Comparison of ENCODE assay signal across 8 cellular contexts in genomic region chr11:68038718-68039525, GRCh38. TPM values are rescaled to one million over a fixed set of nuclear protein-coding genes. Genes with fewer than 3 reads are reported as not detected.
DNase-seq lines count a peak whose midpoint lies in the region; ATAC-seq and TF ChIP-seq lines count a peak whose summit lies in the region.

TSS of gene TCIRG1 (plus strand) at chr11:68039025. CDS start at chr11:68041272, 2,247 bp downstream.

- H2BK15ac ChIP-seq in H9 (ENCODE audit: low read depth, low read length): no peak within 1 kb of the TSS

- peak within 1 kb of the TSS; percentile 12 for H3K4me2 ChIP-seq in H9 (ENCODE audit: insufficient read depth, insufficient read length, low read length)

- no peak within 1 kb of the TSS for H4K91ac ChIP-seq in H9 (ENCODE audit: insufficient read length, low read depth, low read length)

- peak within 1 kb of the TSS; percentile 90 for H3K27ac ChIP-seq in CD4-positive, alpha-beta memory T cell (ENCODE audit: low read depth, low read length)
- H3K27ac ChIP-seq in H9 (ENCODE audit: insufficient read length, low read depth, low read length) (no peak within 1 kb of the TSS), Peyer's patch (peak within 1 kb of the TSS; percentile 86 to 93 (median 90))

- no peak within 1 kb of the TSS for H2BK12ac ChIP-seq in H9 (ENCODE audit: insufficient read length, low read depth, low read length)

- H3K56ac ChIP-seq in H9 (ENCODE audit: insufficient read length, low read depth, low read length): no peak within 1 kb of the TSS

- POLR2A ChIA-PET in CD4-positive, alpha-beta memory T cell (lab: Charles Lee; ENCODE audit: partially characterized antibody): interaction anchor here (0.7 to 5.6 kb wide), 5 partner anchors 8 to 41 kb away, joined by 3 to 34 read pairs (median 3); partner anchors contain the start of genes NDUFS8 and UNC93B1

- no peak within 1 kb of the TSS for H2AK5ac ChIP-seq in H9 (ENCODE audit: insufficient read length, low read length)

- no CpG with 5 or more reads among the region's 51 CpGs for WGBS in H9 (ENCODE audit: extremely low coverage, insufficient read length, low lambda C conversion rate)

- no peak within 1 kb of the TSS for H2AFZ ChIP-seq in H9 (ENCODE audit: low read length)

- no peaks in the 10 kb centered on the region for H3K79me2 ChIP-seq in H9 (ENCODE audit: insufficient read depth, low read length)

- peak; percentile 26 to 53 (median 44) for DNase-seq in CD4-positive, alpha-beta memory T cell
- DNase-seq in H9 (peak; percentile 90), Peyer's patch (peak; percentile 79 to 94 (median 93)), fibroblast of the aortic adventitia (ENCODE audit: low read depth) (peak; percentile 77), natural killer cell (no peak), superior temporal gyrus (ENCODE audit: extremely low spot score) (peak; percentile 21), middle frontal gyrus (ENCODE audit: extremely low spot score, low spot score) (no peak)
- peak; percentile 50 for DNase-seq in activated T-helper 2 cell treated with anti-CD3 and anti-CD28 coated beads, Interferon-gamma antibody, Interleukin-2, Interleukin-4, amounts not matched to agents 10 μg/mL and 5 μg/mL and 100 μg/mL, durations not matched to agents 14 hours and 24 hours and 36 hours (ENCODE audit: low spot score)

- H3K23ac ChIP-seq in H9 (ENCODE audit: insufficient read length, low read depth, low read length): no peak within 1 kb of the TSS

- H2BK5ac ChIP-seq in H9 (ENCODE audit: insufficient read length, low read length): no peak within 1 kb of the TSS

- no peak within 1 kb of the TSS for H2BK20ac ChIP-seq in H9 (ENCODE audit: low read depth, low read length, poor library complexity, severe bottlenecking)

- H3K27me3 ChIP-seq in CD4-positive, alpha-beta memory T cell (ENCODE audit: insufficient read depth, low read length): no peaks in the 10 kb centered on the region
- no peaks in the 10 kb centered on the region for H3K27me3 ChIP-seq in H9 (ENCODE audit: insufficient read depth, low read length)
- no peaks in the 10 kb centered on the region for H3K27me3 ChIP-seq in Peyer's patch

- no peaks in the 10 kb centered on the region for H3K9me3 ChIP-seq in CD4-positive, alpha-beta memory T cell (ENCODE audit: control insufficient read depth in 1 of 2, low read length in 2 of 2)
- H3K9me3 ChIP-seq in H9 (ENCODE audit: control insufficient read depth, low read depth, low read length) (no peaks in the 10 kb centered on the region), Peyer's patch (no peaks in the 10 kb centered on the region)

- no peaks in the 10 kb centered on the region for H3K27me3 Mint-ChIP-seq in CD4-positive, alpha-beta memory T cell
- H3K27me3 Mint-ChIP-seq in H9 (ENCODE audit: low read depth) (no peaks in the 10 kb centered on the region), natural killer cell (ENCODE audit: low read depth in 2 of 2) (no peaks in the 10 kb centered on the region)
- H3K27me3 Mint-ChIP-seq in activated T-helper 2 cell treated with anti-CD3 and anti-CD28 coated beads, Interferon-gamma antibody, Interleukin-2, Interleukin-4, amounts not matched to agents 10 μg/mL and 5 μg/mL and 100 μg/mL, durations not matched to agents 14 hours and 24 hours and 36 hours (ENCODE audit: low read depth): no peaks in the 10 kb centered on the region

- H4K5ac ChIP-seq in H9 (ENCODE audit: insufficient read length, low read depth, low read length): no peak within 1 kb of the TSS

- peaks cover 5% of the 10 kb centered on the region for H3K36me3 ChIP-seq in CD4-positive, alpha-beta memory T cell (ENCODE audit: insufficient read depth, low read length)
- H3K36me3 ChIP-seq in Peyer's patch: peaks cover 0 to 24% (median 0%) of the 10 kb centered on the region in 3 donors

- no peaks in the 10 kb centered on the region for H3K23me2 ChIP-seq in H9 (ENCODE audit: insufficient read length, low read depth, low read length, poor library complexity, severe bottlenecking)

- H3K79me1 ChIP-seq in H9 (ENCODE audit: insufficient read depth, low read depth, low read length, poor library complexity, severe bottlenecking): no peaks in the 10 kb centered on the region

- intact Hi-C loops in CD4-positive, alpha-beta memory T cell (cut with micrococcal nuclease): loop anchor here (1.0 to 10.0 kb wide), 2 partner anchors 9 to 166 kb away; partner anchors contain the start of gene NDUFS8
- intact Hi-C loops in activated T-helper 2 cell treated with anti-CD3 and anti-CD28 coated beads, Interferon-gamma antibody, Interleukin-2, Interleukin-4, amounts not matched to agents 10 μg/mL and 5 μg/mL and 100 μg/mL, durations not matched to agents 14 hours and 24 hours and 36 hours (cut with micrococcal nuclease): loop anchor here (10.0 kb wide), 1 partner anchor 176 kb away; the partner anchor contains the start of gene KMT5B
- intact Hi-C loops in natural killer cell (cut with micrococcal nuclease): no loop called here

- peaks cover 41% of the 10 kb centered on the region for H3K4me1 ChIP-seq in CD4-positive, alpha-beta memory T cell (ENCODE audit: insufficient read depth, low read length)
- no peaks in the 10 kb centered on the region; the same call in 1 of the 2 replicates for H3K4me1 ChIP-seq in H9 (ENCODE audit: insufficient read depth, low read length)
- peaks cover 5 to 58% (median 24%) of the 10 kb centered on the region in 4 donors for H3K4me1 ChIP-seq in Peyer's patch

- no peak within 1 kb of the TSS for H3K4ac ChIP-seq in H9 (ENCODE audit: low read depth, low read length)

- H2BK120ac ChIP-seq in H9 (ENCODE audit: low read depth, low read length, poor library complexity, severe bottlenecking): no peak within 1 kb of the TSS

- no peaks in the 10 kb centered on the region for H4K20me1 ChIP-seq in H9 (ENCODE audit: control insufficient read depth, insufficient read depth, insufficient read length)

- peak; percentile 95 to 98 for TF ChIP-seq POLR2A in Peyer's patch (IDR thresholded peaks at IDR 0.05)

- no peak within 1 kb of the TSS for H3K18ac ChIP-seq in H9 (ENCODE audit: insufficient read length, low read depth, low read length)

- peak within 1 kb of the TSS; percentile 86 to 94 (median 92) for H3K4me3 Mint-ChIP-seq in CD4-positive, alpha-beta memory T cell
- H3K4me3 Mint-ChIP-seq in H9 (peak within 1 kb of the TSS; percentile 49 to 66; a peak in 4 of 5 replicates), natural killer cell (peak within 1 kb of the TSS; percentile 91)
- H3K4me3 Mint-ChIP-seq in activated T-helper 2 cell treated with anti-CD3 and anti-CD28 coated beads, Interferon-gamma antibody, Interleukin-2, Interleukin-4, amounts not matched to agents 10 μg/mL and 5 μg/mL and 100 μg/mL, durations not matched to agents 14 hours and 24 hours and 36 hours (ENCODE audit: low read depth): peak within 1 kb of the TSS; percentile 93

- H3K36me3 Mint-ChIP-seq in CD4-positive, alpha-beta memory T cell: peaks cover 0 to 9% of the 10 kb centered on the region in 2 donors
- H3K36me3 Mint-ChIP-seq in H9 (ENCODE audit: insufficient read depth in 1 of 3, low read depth in 3 of 3) (peaks cover 4 to 17% (median 7%) of the 10 kb centered on the region in 3 experiments; a peak in 5 of 7 replicates), natural killer cell (no peaks in the 10 kb centered on the region)
- peaks cover 11% of the 10 kb centered on the region for H3K36me3 Mint-ChIP-seq in activated T-helper 2 cell treated with anti-CD3 and anti-CD28 coated beads, Interferon-gamma antibody, Interleukin-2, Interleukin-4, amounts not matched to agents 10 μg/mL and 5 μg/mL and 100 μg/mL, durations not matched to agents 14 hours and 24 hours and 36 hours (ENCODE audit: low read depth)

- no peak within 1 kb of the TSS for H4K8ac ChIP-seq in H9 (replicated peaks; ENCODE audit: insufficient read length, low read depth, low read length)

- peaks cover 9 to 41% (median 25%) of the 10 kb centered on the region in 4 donors for H3K4me1 Mint-ChIP-seq in CD4-positive, alpha-beta memory T cell
- H3K4me1 Mint-ChIP-seq in H9: peaks cover 7 to 9% of the 10 kb centered on the region in 2 experiments
- H3K4me1 Mint-ChIP-seq in activated T-helper 2 cell treated with anti-CD3 and anti-CD28 coated beads, Interferon-gamma antibody, Interleukin-2, Interleukin-4, amounts not matched to agents 10 μg/mL and 5 μg/mL and 100 μg/mL, durations not matched to agents 14 hours and 24 hours and 36 hours (ENCODE audit: low read depth): peaks cover 11% of the 10 kb centered on the region
- H3K4me1 Mint-ChIP-seq in natural killer cell: peaks cover 31 to 46% of the 10 kb centered on the region in 2 donors

- no peak within 1 kb of the TSS for H3K14ac ChIP-seq in H9 (ENCODE audit: insufficient read depth, low read length)

- H3T11ph ChIP-seq in H9 (ENCODE audit: low read length): no peak within 1 kb of the TSS

- H3K4me3 ChIP-seq in CD4-positive, alpha-beta memory T cell (ENCODE audit: low read length in 2 of 2): peak within 1 kb of the TSS; percentile 85 to 92
- peak within 1 kb of the TSS; percentile 67 to 91 (median 84) for H3K4me3 ChIP-seq in Peyer's patch
- peak within 1 kb of the TSS; percentile 79 for H3K4me3 ChIP-seq in fibroblast of the aortic adventitia (ENCODE audit: low read depth, low read length)

- H3K9ac ChIP-seq in H9 (ENCODE audit: extremely low read depth, insufficient read length, low read length): no peak within 1 kb of the TSS

- H3K27ac Mint-ChIP-seq in CD4-positive, alpha-beta memory T cell: peak within 1 kb of the TSS; percentile 90 to 97 (median 96)
- H3K27ac Mint-ChIP-seq in H9 (peak within 1 kb of the TSS; percentile 39 to 92 (median 72); a peak in 2 of 7 replicates), natural killer cell (peak within 1 kb of the TSS; percentile 97 to 99)
- H3K27ac Mint-ChIP-seq in activated T-helper 2 cell treated with anti-CD3 and anti-CD28 coated beads, Interferon-gamma antibody, Interleukin-2, Interleukin-4, amounts not matched to agents 10 μg/mL and 5 μg/mL and 100 μg/mL, durations not matched to agents 14 hours and 24 hours and 36 hours: peak within 1 kb of the TSS; percentile 89

- peak; percentile 39 to 42 (median 40) for ATAC-seq in natural killer cell

- CTCF ChIA-PET in CD4-positive, alpha-beta memory T cell (lab: Charles Lee; ENCODE audit: partially characterized antibody): no interaction called here

- TF ChIP-seq CTCF in H9 (conservative IDR thresholded peaks at IDR 0.05) (no peak), Peyer's patch (IDR thresholded peaks at IDR 0.05) (peak in 4 of 6 experiments; percentile 16 to 42 (median 32)), fibroblast of the aortic adventitia (IDR thresholded peaks at IDR 0.05; ENCODE audit: insufficient read depth, low read length) (no peak), natural killer cell (IDR thresholded peaks at IDR 0.05) (no peak)

- H3K9me3 Mint-ChIP-seq in CD4-positive, alpha-beta memory T cell: no peaks in the 10 kb centered on the region
- H3K9me3 Mint-ChIP-seq in H9: no peaks in the 10 kb centered on the region
- H3K9me3 Mint-ChIP-seq in activated T-helper 2 cell treated with anti-CD3 and anti-CD28 coated beads, Interferon-gamma antibody, Interleukin-2, Interleukin-4, amounts not matched to agents 10 μg/mL and 5 μg/mL and 100 μg/mL, durations not matched to agents 14 hours and 24 hours and 36 hours: no peaks in the 10 kb centered on the region
- no peaks in the 10 kb centered on the region for H3K9me3 Mint-ChIP-seq in natural killer cell

RNA-seq across cellular contexts. Expression of gene TCIRG1, which starts in this region (rescaled TPM):
- 100 to 1,000 TPM; 261 to 266 TPM for total RNA-seq in CD4-positive, alpha-beta memory T cell
- polyA plus RNA-seq in CD4-positive, alpha-beta memory T cell: 10 to 100 TPM; 46.2 to 60.1 TPM
- total RNA-seq in H9 (2021): 24.4 and 27.1 TPM in 2 replicates
- 100 to 1,000 TPM; 239 to 586 (median 464) TPM for total RNA-seq in Peyer's patch
- total RNA-seq in activated T-helper 2 cell treated with anti-CD3 and anti-CD28 coated beads, Interferon-gamma antibody, Interleukin-2, Interleukin-4, amounts not matched to agents 10 μg/mL and 5 μg/mL and 100 μg/mL, durations not matched to agents 14 hours and 24 hours and 36 hours: 148 and 154 TPM in 2 replicates
- total RNA-seq in fibroblast of the aortic adventitia (ENCODE audit: low replicate concordance): 75.1 and 76.0 TPM in 2 replicates
- 100 to 1,000 TPM; 438 to 480 (median 465) TPM for total RNA-seq in natural killer cell

Comparison
In these comparisons a context has a peak if more than half of its experiments do, and no peak if none do; other contexts are left out.
1. DNase-seq: peak in CD4-positive, alpha-beta memory T cell (5 of 5), H9 (single experiment), Peyer's patch (3 of 3), activated T-helper 2 cell treated with anti-CD3 and anti-CD28 coated beads, Interferon-gamma antibody, Interleukin-2, Interleukin-4, amounts not matched to agents 10 μg/mL and 5 μg/mL and 100 μg/mL, durations not matched to agents 14 hours and 24 hours and 36 hours (single experiment), fibroblast of the aortic adventitia (single experiment) and superior temporal gyrus (single experiment); none in natural killer cell (single experiment) and middle frontal gyrus (single experiment).
2. CTCF ChIP-seq: peak in Peyer's patch (4 of 6); none in H9 (single experiment), fibroblast of the aortic adventitia (single experiment) and natural killer cell (single experiment).
3. Peak in every context shown above with its lines, with median percentiles within 50 percentile points of each other: H3K4me3 ChIP-seq, H3K27ac Mint-ChIP-seq and H3K4me3 Mint-ChIP-seq.